10 cellular contexts compared by ENCODE assay signal in genomic region chr4:155675709-155676429, GRCh38. TPM values are rescaled to one million over a fixed set of nuclear protein-coding genes. Genes with fewer than 3 reads are reported as not detected.
DNase-seq lines count a peak whose midpoint lies in the region; ATAC-seq lines count a peak whose summit lies in the region.
"Had no signal": no experiment of that assay in that cellular context is flagged by ENCODE, and none has a peak within 500 bp of the region (broad histone marks: within the 10 kb centered on the region; RNA-seq: fewer than 3 reads in every experiment).

No MANE protein-coding gene starts in this region.

- H3K36me3 Mint-ChIP-seq in naive thymus-derived CD4-positive, alpha-beta T cell, result peaks cover 0 to 4% (median 0%) of the 10 kb centered on the region in 5 donors
- H3K36me3 Mint-ChIP-seq in activated T-cell treated with anti-CD3 and anti-CD28 coated beads, Interleukin-2, amount 50 U/mL, for 4 hours (ENCODE audit: insufficient read depth), result no peaks in the 10 kb centered on the region

- ATAC-seq in GM18498 (IDR thresholded peaks at IDR 0.05; ENCODE audit: unreplicated experiment) (peak; percentile 96), HG02885 (IDR thresholded peaks at IDR 0.05; ENCODE audit: poor library complexity, unreplicated experiment) (peak; percentile 70), HG03108 (IDR thresholded peaks at IDR 0.05; ENCODE audit: unreplicated experiment) (no peak)
- peak; percentile 70 for ATAC-seq in naive thymus-derived CD4-positive, alpha-beta T cell
- ATAC-seq in activated T-cell treated with anti-CD3 and anti-CD28 coated beads, Interleukin-2, amount 50 U/mL, for 4 hours, result no peak

- H3K27ac ChIP-seq in naive thymus-derived CD4-positive, alpha-beta T cell (ENCODE audit: low read depth, low read length), result no peak overlapping the region

- H3K9me3 Mint-ChIP-seq in naive thymus-derived CD4-positive, alpha-beta T cell, result peaks cover 0 to 4% (median 0%) of the 10 kb centered on the region in 11 donors
- no peaks in the 10 kb centered on the region for H3K9me3 Mint-ChIP-seq in activated T-cell treated with anti-CD3 and anti-CD28 coated beads, Interleukin-2, amount 50 U/mL, for 4 hours

- H3K9me3 ChIP-seq in naive thymus-derived CD4-positive, alpha-beta T cell (ENCODE audit: control insufficient read depth in 2 of 3, low read length in 3 of 3), result no peaks in the 10 kb centered on the region

- no peaks in the 10 kb centered on the region for H3K27me3 ChIP-seq in naive thymus-derived CD4-positive, alpha-beta T cell (ENCODE audit: control insufficient read depth in 2 of 2, insufficient read depth in 2 of 2, low read length in 2 of 2)

- DNase-seq in UCSD-AML1 (lab: John Stamatoyannopoulos, UW; ENCODE audit: unreplicated experiment), result peak; percentile 20
- DNase-seq in naive thymus-derived CD4-positive, alpha-beta T cell, result no peak
- DNase-seq in DMS 273 (lab: John Stamatoyannopoulos, UW; ENCODE audit: unreplicated experiment), result no peak
- no peak for DNase-seq in activated T-cell treated with anti-CD3 and anti-CD28 coated beads, Interleukin-2, amount 50 U/mL, for 4 hours
- no peak for DNase-seq in NCI-H2196 (lab: John Stamatoyannopoulos, UW; ENCODE audit: unreplicated experiment)
- DNase-seq: activated gamma-delta T cell treated with Interleukin-2 at 50 U/mL for 16 hours, NCI-H1436 treated with DMSO at 0.1 percent for 48 hours had no signal

- no peaks in the 10 kb centered on the region for H3K36me3 ChIP-seq in naive thymus-derived CD4-positive, alpha-beta T cell (ENCODE audit: control insufficient read depth in 2 of 3, insufficient read depth in 3 of 3, low read length in 3 of 3)

- no peak overlapping the region for H3K4me3 ChIP-seq in naive thymus-derived CD4-positive, alpha-beta T cell (ENCODE audit: low read length)

- CTCF ChIA-PET in naive thymus-derived CD4-positive, alpha-beta T cell (lab: Charles Lee), result no interaction called here

- intact Hi-C loops in naive thymus-derived CD4-positive, alpha-beta T cell (cut with micrococcal nuclease), result no loop called here

- H3K4me1 Mint-ChIP-seq in naive thymus-derived CD4-positive, alpha-beta T cell, result peaks cover 0 to 3% (median 0%) of the 10 kb centered on the region in 7 donors
- peaks cover 1% of the 10 kb centered on the region for H3K4me1 Mint-ChIP-seq in activated T-cell treated with anti-CD3 and anti-CD28 coated beads, Interleukin-2, amount 50 U/mL, for 4 hours (ENCODE audit: low read depth)

- POLR2A ChIA-PET in naive thymus-derived CD4-positive, alpha-beta T cell (lab: Charles Lee), result no interaction called here

- no peak overlapping the region for H3K27ac Mint-ChIP-seq in naive thymus-derived CD4-positive, alpha-beta T cell

- no peaks in the 10 kb centered on the region for H3K4me1 ChIP-seq in naive thymus-derived CD4-positive, alpha-beta T cell (ENCODE audit: control insufficient read depth in 2 of 2, insufficient read depth in 2 of 2, low read length in 2 of 2)

- peak overlapping the region in 1 of 10 donors; percentile 24 for H3K4me3 Mint-ChIP-seq in naive thymus-derived CD4-positive, alpha-beta T cell
- H3K4me3 Mint-ChIP-seq in activated T-cell treated with anti-CD3 and anti-CD28 coated beads, Interleukin-2, amount 50 U/mL, for 4 hours, result no peak overlapping the region

- H3K27me3 Mint-ChIP-seq in naive thymus-derived CD4-positive, alpha-beta T cell, result peaks cover 8 to 52% (median 27%) of the 10 kb centered on the region in 5 donors
- peaks cover 7% of the 10 kb centered on the region for H3K27me3 Mint-ChIP-seq in activated T-cell treated with anti-CD3 and anti-CD28 coated beads, Interleukin-2, amount 50 U/mL, for 4 hours (ENCODE audit: low read depth)

RNA-seq across cellular contexts. Expression of gene GUCY1A1, which starts 9.2 kb away (rescaled TPM):
- total RNA-seq in naive thymus-derived CD4-positive, alpha-beta T cell, result 1 to 10 TPM in 1 of 5 experiments, under 1 TPM in 1, not detected in 3; 0.77 to 3.1 TPM
- polyA plus RNA-seq in naive thymus-derived CD4-positive, alpha-beta T cell, result not detected
- total RNA-seq in activated T-cell treated with anti-CD3 and anti-CD28 coated beads, Interleukin-2, amount 50 U/mL, for 4 hours, result under 1 TPM in 2 of 3 donors, not detected in 1; 0.26 to 0.30 TPM

Comparison
In these comparisons a context has a peak if more than half of its experiments do, and no peak if none do; other contexts are left out.
1. ATAC-seq: peak in GM18498 (single experiment), HG02885 (single experiment) and naive thymus-derived CD4-positive, alpha-beta T cell (single experiment); none in activated T-cell treated with anti-CD3 and anti-CD28 coated beads, Interleukin-2, amount 50 U/mL, for 4 hours (0 of 2) and HG03108 (single experiment).